9 cellular contexts compared by ENCODE assay signal in the genomic region with DNA sequence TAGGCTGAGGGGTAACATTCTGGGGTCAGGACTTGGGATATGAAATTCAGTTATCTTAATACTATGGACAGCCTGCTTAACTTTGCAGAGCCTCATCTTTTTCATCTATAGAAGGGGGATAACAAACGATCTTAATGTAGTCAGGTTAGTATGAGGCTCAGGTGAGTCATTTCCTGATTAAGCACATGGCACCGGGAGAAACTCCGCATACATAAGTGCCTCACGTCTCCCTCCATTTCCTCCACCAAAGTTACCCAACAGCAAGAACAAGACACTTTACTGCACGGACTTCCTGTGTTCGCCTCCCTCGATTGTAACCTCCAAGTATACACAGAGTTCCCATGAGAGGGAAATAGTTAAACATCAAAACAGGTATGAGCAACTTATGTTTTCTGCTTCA.
A peak's percentile ranks its signal among the peaks of the same experiment; 100 is the strongest.
DNase-seq lines count a peak whose midpoint lies in the region; FAIRE-seq and TF ChIP-seq lines count a peak whose summit lies in the region.
"Had no signal": no experiment of that assay in that cellular context is flagged by ENCODE, and none has a peak within 500 bp of the region (broad histone marks: within the 10 kb centered on the region; RNA-seq: fewer than 3 reads in every experiment).

No MANE protein-coding gene starts in this region.

- peaks cover 9% of the 10 kb centered on the region for H3K9me3 Mint-ChIP-seq in activated CD4-positive, alpha-beta memory T cell treated with anti-CD3 and anti-CD28 coated beads for 36 hours

- CTCF ChIA-PET in activated CD4-positive, alpha-beta memory T cell treated with anti-CD3 and anti-CD28 coated beads for 36 hours (lab: Charles Lee) = no interaction called here

- no peak overlapping the region for H3K27ac Mint-ChIP-seq in activated CD4-positive, alpha-beta memory T cell treated with anti-CD3 and anti-CD28 coated beads for 36 hours
- H3K27ac Mint-ChIP-seq: type B pancreatic cell had no signal

- FAIRE-seq in GM12892 (lab: Jason Lieb, UNC) = no peak

- TF ChIP-seq POLR2A in GM12892 (IDR thresholded peaks at IDR 0.05; ENCODE audit: low read depth, low read length) = no peak

- H3K4me3 Mint-ChIP-seq in activated CD4-positive, alpha-beta memory T cell treated with anti-CD3 and anti-CD28 coated beads for 36 hours = no peak overlapping the region
- H3K4me3 Mint-ChIP-seq: type B pancreatic cell had no signal

- peaks cover 16% of the 10 kb centered on the region for H3K27me3 Mint-ChIP-seq in activated CD4-positive, alpha-beta memory T cell treated with anti-CD3 and anti-CD28 coated beads for 36 hours

- H3K4me1 Mint-ChIP-seq in activated CD4-positive, alpha-beta memory T cell treated with anti-CD3 and anti-CD28 coated beads for 36 hours (ENCODE audit: low read depth) = peaks cover 12% of the 10 kb centered on the region

- no peak for TF ChIP-seq CTCF in GM20000 (IDR thresholded peaks at IDR 0.05; ENCODE audit: extremely low read depth, missing control alignments)

- no peaks in the 10 kb centered on the region for H3K36me3 Mint-ChIP-seq in activated CD4-positive, alpha-beta memory T cell treated with anti-CD3 and anti-CD28 coated beads for 36 hours
- H3K36me3 Mint-ChIP-seq: type B pancreatic cell had no signal

- POLR2A ChIA-PET in activated CD4-positive, alpha-beta memory T cell treated with anti-CD3 and anti-CD28 coated beads for 36 hours (lab: Charles Lee) = no interaction called here

- peak; percentile 73 for DNase-seq in DMS53 (lab: John Stamatoyannopoulos, UW)
- peak; percentile 73 for DNase-seq in HPDE6-E6E7 (ENCODE audit: extremely low spot score)
- DNase-seq in activated CD4-positive, alpha-beta memory T cell treated with anti-CD3 and anti-CD28 coated beads for 36 hours = peak; percentile 43
- peak; percentile 16 for DNase-seq in glomerular visceral epithelial cell (ENCODE audit: extremely low spot score)
- DNase-seq in T-helper 9 cell = no peak
- DNase-seq in mucosa of gallbladder (ENCODE audit: low spot score) = no peak
- no peak for DNase-seq in GM12892 (ENCODE audit: insufficient read length)
- DNase-seq in GM20000 (ENCODE audit: low spot score) = no peak

- intact Hi-C loops in activated CD4-positive, alpha-beta memory T cell treated with anti-CD3 and anti-CD28 coated beads for 36 hours (cut with micrococcal nuclease) = no loop called here

Comparison
In these comparisons a context has a peak if more than half of its experiments do, and no peak if none do; other contexts are left out.
1. DNase-seq: peak in DMS53 (single experiment), HPDE6-E6E7 (single experiment), activated CD4-positive, alpha-beta memory T cell treated with anti-CD3 and anti-CD28 coated beads for 36 hours (single experiment) and glomerular visceral epithelial cell (single experiment); none in T-helper 9 cell (single experiment), mucosa of gallbladder (single experiment), GM12892 (single experiment) and GM20000 (single experiment).